In the genomic region with DNA sequence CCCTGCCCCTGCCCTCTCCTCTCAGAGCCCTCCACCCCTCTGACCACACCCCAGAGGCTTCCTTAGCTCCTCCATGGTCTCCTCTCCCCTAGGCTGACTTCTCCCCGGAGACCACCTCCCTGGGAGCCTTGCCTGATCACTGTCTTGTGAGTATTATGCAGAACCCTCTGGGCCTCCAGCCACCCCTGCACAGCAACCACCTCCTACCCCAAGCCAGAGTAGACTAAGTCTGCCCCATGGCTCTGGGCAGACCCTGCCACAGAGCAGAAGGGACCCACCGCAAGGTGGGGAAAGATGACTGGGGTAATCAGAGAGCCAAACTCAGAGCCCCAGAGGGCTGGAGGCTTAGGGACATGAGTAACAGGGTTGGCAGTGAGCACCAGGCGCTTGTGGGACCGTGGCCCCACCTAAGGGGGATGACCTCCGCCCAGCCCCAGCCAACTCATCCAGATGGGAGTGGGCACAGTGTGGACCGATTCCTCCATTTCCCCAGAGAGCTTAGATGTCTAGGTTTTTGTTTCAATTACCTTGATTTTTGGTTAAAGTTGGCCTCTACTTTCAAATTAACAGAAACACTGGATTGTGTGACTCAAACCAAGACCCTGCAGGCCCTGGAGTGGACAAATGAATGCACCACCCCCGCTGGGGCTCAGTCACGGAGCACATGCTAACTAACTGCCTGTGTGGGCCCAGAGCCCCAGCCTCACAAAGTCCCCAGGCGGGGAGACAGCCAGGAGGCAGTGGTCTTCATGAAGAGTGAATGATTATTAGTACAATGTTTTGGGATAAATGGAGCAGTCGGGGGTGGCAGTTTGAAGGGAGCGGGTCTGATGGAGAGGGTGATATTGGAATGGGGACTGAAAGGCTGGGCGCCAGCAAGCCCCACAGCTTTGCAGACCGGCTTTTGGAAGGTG, we compare ENCODE assay signal across 18 cellular contexts.
A peak's percentile ranks its signal among the peaks of the same experiment; 100 is the strongest.
DNase-seq lines count a peak whose midpoint lies in the region; ATAC-seq and TF ChIP-seq lines count a peak whose summit lies in the region.
"Had no signal": no experiment of that assay in that cellular context is flagged by ENCODE, and none has a peak within 500 bp of the region (broad histone marks: within the 10 kb centered on the region; RNA-seq: fewer than 3 reads in every experiment).

No MANE protein-coding gene starts in this region.

- H3K27me3 Mint-ChIP-seq in endodermal cell (ENCODE audit: insufficient read depth), result peaks cover 3% of the 10 kb centered on the region
- peaks cover 23% of the 10 kb centered on the region for H3K27me3 Mint-ChIP-seq in osteocyte (ENCODE audit: unreplicated experiment)

- no peaks in the 10 kb centered on the region for H3K36me3 ChIP-seq in right atrium auricular region
- no peaks in the 10 kb centered on the region for H3K36me3 ChIP-seq in endodermal cell (ENCODE audit: control insufficient read depth, insufficient read depth, low read length)
- H3K36me3 ChIP-seq: MG63 had no signal

- H3K9ac ChIP-seq in endodermal cell (ENCODE audit: extremely low read depth, low read length, poor library complexity, severe bottlenecking), result no peak overlapping the region

- DNase-seq in cardiac septum (ENCODE audit: low spot score) (peak; percentile 55), right atrium auricular region (ENCODE audit: low spot score) (no peak), endodermal cell (peak; percentile 33), osteocyte (ENCODE audit: extremely low spot score, unreplicated experiment) (peak; percentile 80), NCI-H82 (lab: John Stamatoyannopoulos, UW) (no peak), NCI-H526 (lab: John Stamatoyannopoulos, UW) (no peak)
- DNase-seq: CD4-positive, CD25-positive, alpha-beta regulatory T cell; MG63; NCI-H1105; NCI-H187; NCI-H2171; NCI-H446 treated with DMSO at 0.1 percent for 48 hours; NCI-H774 had no signal

- no peak for TF ChIP-seq CTCF in right atrium auricular region (IDR thresholded peaks at IDR 0.05)
- no peak for TF ChIP-seq CTCF in endodermal cell (conservative IDR thresholded peaks at IDR 0.05)
- no peak for TF ChIP-seq CTCF in osteocyte (IDR thresholded peaks at IDR 0.05)

- H3K27me3 ChIP-seq in right atrium auricular region (no peaks in the 10 kb centered on the region), endodermal cell (ENCODE audit: control insufficient read depth, insufficient read depth, low read length, poor library complexity, severe bottlenecking) (no peaks in the 10 kb centered on the region)
- H3K27me3 ChIP-seq: MG63 had no signal

- ATAC-seq in GM21717 (IDR thresholded peaks at IDR 0.05; ENCODE audit: unreplicated experiment) (no peak), HG03108 (IDR thresholded peaks at IDR 0.05; ENCODE audit: unreplicated experiment) (no peak)
- ATAC-seq: Right ventricle myocardium inferior had no signal

- H3K4me1 Mint-ChIP-seq in endodermal cell (peaks cover 30% of the 10 kb centered on the region), osteocyte (ENCODE audit: unreplicated experiment) (no peaks in the 10 kb centered on the region)
- H3K4me1 Mint-ChIP-seq: CD4-positive, CD25-positive, alpha-beta regulatory T cell had no signal

- H3K4me3 Mint-ChIP-seq in endodermal cell (no peak overlapping the region), osteocyte (ENCODE audit: unreplicated experiment) (no peak overlapping the region)
- H3K4me3 Mint-ChIP-seq: CD4-positive, CD25-positive, alpha-beta regulatory T cell; GM23338 had no signal

- H3K4me1 ChIP-seq in right atrium auricular region, result no peaks in the 10 kb centered on the region
- peaks cover 6% of the 10 kb centered on the region for H3K4me1 ChIP-seq in endodermal cell (ENCODE audit: control insufficient read depth, insufficient read depth, low read length)
- H3K4me1 ChIP-seq: A549 had no signal

- WGBS in endodermal cell (ENCODE audit: insufficient coverage in 1 of 2, insufficient read length in 1 of 2), 2 experiments, result 86 to 92% methylated on average over 5 to 13 of the region's 13 CpGs

- H3K36me3 Mint-ChIP-seq in endodermal cell (ENCODE audit: low read depth), result no peaks in the 10 kb centered on the region
- no peaks in the 10 kb centered on the region for H3K36me3 Mint-ChIP-seq in osteocyte (ENCODE audit: unreplicated experiment)
- H3K36me3 Mint-ChIP-seq: CD4-positive, CD25-positive, alpha-beta regulatory T cell had no signal

- no peak overlapping the region for H3K4me3 ChIP-seq in right atrium auricular region
- no peak overlapping the region for H3K4me3 ChIP-seq in endodermal cell (ENCODE audit: low read length)
- H3K4me3 ChIP-seq: A549, GM23338, MG63 had no signal

- H3K27ac ChIP-seq in right atrium auricular region, result no peak overlapping the region
- no peak overlapping the region for H3K27ac ChIP-seq in endodermal cell (ENCODE audit: low read depth, low read length)
- H3K27ac ChIP-seq: A549 had no signal

- H3K9me3 ChIP-seq in right atrium auricular region (no peaks in the 10 kb centered on the region), endodermal cell (ENCODE audit: control insufficient read depth, low read length) (no peaks in the 10 kb centered on the region)
- H3K9me3 ChIP-seq: A549, MG63 had no signal

- H3K27ac Mint-ChIP-seq in endodermal cell, result no peak overlapping the region
- H3K27ac Mint-ChIP-seq in osteocyte (ENCODE audit: unreplicated experiment), result no peak overlapping the region
- H3K27ac Mint-ChIP-seq: CD4-positive, CD25-positive, alpha-beta regulatory T cell had no signal

- H3K9me3 Mint-ChIP-seq in endodermal cell (no peaks in the 10 kb centered on the region), osteocyte (ENCODE audit: unreplicated experiment) (no peaks in the 10 kb centered on the region)
- H3K9me3 Mint-ChIP-seq: GM23338 had no signal

- intact Hi-C loops in cardiac septum (cut with DNase I), result no loop called here

Comparison
In these comparisons a context has a peak if more than half of its experiments do, and no peak if none do; other contexts are left out.
1. DNase-seq: peak in cardiac septum (single experiment), endodermal cell (single experiment) and osteocyte (single experiment); none in right atrium auricular region (single experiment), NCI-H82 (single experiment) and NCI-H526 (0 of 2).